ENCODE assay signal across 1 cellular context in the genomic region with DNA sequence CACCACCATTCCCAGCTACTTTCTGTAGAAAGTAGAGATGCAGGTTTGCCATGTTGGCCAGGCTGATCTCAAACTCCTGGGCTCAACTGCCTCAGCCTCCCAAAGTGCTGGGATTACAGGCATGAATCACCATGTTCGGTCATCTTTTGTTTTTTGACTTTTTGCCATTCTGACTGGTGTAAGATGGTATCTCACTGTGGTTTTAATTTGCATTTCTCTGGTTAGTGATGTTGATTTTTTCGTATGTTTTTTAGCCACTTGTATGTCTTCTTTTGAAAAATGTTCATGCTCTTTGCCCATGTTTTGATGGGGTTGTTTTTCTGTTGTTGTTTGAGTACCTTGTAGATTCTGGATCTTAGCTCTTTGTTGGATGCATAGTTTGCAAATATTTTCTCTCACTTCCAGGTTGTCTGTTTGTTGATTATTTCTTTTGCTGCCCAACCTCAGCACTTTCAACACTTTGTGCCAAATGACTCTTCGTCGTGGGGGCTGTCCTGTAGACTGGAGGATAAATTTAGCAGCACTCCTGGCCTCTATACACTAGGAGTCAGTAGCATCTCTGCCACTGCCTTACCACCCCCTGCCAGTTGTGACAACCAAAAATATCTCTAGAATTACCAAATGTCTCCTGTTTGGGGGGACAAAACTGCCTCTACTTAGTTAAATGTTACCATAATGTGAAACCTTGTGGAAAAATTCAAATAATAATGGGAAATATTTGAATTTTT.
TF ChIP-seq lines count a peak whose summit lies in the region.

No MANE protein-coding gene starts in this region.

TF ChIP-seq in K562, 482 proteins besides CTCF, POLR2A, EP300 and RAD21 (continued from another document and continues in another):
- TF ChIP-seq ZNF699 (CRISPR knock-in tag; IDR thresholded peaks at IDR 0.05; ENCODE audit: insufficient replicate concordance), result no peak
- TF ChIP-seq LARP7 (IDR thresholded peaks at IDR 0.05), result peak; percentile 74; the same call in 1 of the 2 replicates
- TF ChIP-seq SRSF1 (IDR thresholded peaks at IDR 0.05; ENCODE audit: low read depth, low read length), result no peak
- TF ChIP-seq ZNF551 (CRISPR knock-in tag; IDR thresholded peaks at IDR 0.05), result no peak
- no peak for TF ChIP-seq RERE (CRISPR knock-in tag; IDR thresholded peaks at IDR 0.05; ENCODE audit: borderline replicate concordance)
- TF ChIP-seq NCOA6 (IDR thresholded peaks at IDR 0.05), result no peak
- TF ChIP-seq, protein P1, sequence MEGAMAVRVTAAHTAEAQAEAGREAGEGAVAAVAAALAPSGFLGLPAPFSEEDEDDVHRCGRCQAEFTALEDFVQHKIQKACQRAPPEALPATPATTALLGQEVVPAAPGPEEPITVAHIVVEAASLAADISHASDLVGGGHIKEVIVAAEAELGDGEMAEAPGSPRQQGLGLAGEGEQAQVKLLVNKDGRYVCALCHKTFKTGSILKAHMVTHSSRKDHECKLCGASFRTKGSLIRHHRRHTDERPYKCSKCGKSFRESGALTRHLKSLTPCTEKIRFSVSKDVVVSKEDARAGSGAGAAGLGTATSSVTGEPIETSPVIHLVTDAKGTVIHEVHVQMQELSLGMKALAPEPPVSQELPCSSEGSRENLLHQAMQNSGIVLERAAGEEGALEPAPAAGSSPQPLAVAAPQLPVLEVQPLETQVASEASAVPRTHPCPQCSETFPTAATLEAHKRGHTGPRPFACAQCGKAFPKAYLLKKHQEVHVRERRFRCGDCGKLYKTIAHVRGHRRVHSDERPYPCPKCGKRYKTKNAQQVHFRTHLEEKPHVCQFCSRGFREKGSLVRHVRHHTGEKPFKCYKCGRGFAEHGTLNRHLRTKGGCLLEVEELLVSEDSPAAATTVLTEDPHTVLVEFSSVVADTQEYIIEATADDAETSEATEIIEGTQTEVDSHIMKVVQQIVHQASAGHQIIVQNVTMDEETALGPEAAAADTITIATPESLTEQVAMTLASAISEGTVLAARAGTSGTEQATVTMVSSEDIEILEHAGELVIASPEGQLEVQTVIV (CRISPR knock-in tag; IDR thresholded peaks at IDR 0.05; ENCODE audit: borderline replicate concordance), result no peak
- TF ChIP-seq, protein P2, sequence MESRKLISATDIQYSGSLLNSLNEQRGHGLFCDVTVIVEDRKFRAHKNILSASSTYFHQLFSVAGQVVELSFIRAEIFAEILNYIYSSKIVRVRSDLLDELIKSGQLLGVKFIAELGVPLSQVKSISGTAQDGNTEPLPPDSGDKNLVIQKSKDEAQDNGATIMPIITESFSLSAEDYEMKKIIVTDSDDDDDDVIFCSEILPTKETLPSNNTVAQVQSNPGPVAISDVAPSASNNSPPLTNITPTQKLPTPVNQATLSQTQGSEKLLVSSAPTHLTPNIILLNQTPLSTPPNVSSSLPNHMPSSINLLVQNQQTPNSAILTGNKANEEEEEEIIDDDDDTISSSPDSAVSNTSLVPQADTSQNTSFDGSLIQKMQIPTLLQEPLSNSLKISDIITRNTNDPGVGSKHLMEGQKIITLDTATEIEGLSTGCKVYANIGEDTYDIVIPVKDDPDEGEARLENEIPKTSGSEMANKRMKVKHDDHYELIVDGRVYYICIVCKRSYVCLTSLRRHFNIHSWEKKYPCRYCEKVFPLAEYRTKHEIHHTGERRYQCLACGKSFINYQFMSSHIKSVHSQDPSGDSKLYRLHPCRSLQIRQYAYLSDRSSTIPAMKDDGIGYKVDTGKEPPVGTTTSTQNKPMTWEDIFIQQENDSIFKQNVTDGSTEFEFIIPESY (CRISPR knock-in tag; IDR thresholded peaks at IDR 0.05), result no peak
- TF ChIP-seq ZNF232 (CRISPR knock-in tag; IDR thresholded peaks at IDR 0.05), result no peak
- TF ChIP-seq PATZ1 (CRISPR knock-in tag; IDR thresholded peaks at IDR 0.05; ENCODE audit: borderline replicate concordance), result no peak
- TF ChIP-seq NR1H2 (CRISPR knock-in tag; IDR thresholded peaks at IDR 0.05), result no peak
- peak; percentile 57 for TF ChIP-seq SOX6 (IDR thresholded peaks at IDR 0.05)
- no peak for TF ChIP-seq KHSRP (IDR thresholded peaks at IDR 0.05)
- no peak for TF ChIP-seq TEAD1 (CRISPR knock-in tag; IDR thresholded peaks at IDR 0.05)
- TF ChIP-seq GATA2 (CRISPR knock-in tag; IDR thresholded peaks at IDR 0.05), result peak; percentile 29; the same call in 1 of the 2 replicates
- no peak for TF ChIP-seq TSC22D4 (tag; IDR thresholded peaks at IDR 0.05)
- TF ChIP-seq MXD1 (CRISPR knock-in tag; IDR thresholded peaks at IDR 0.05; ENCODE audit: borderline replicate concordance, poor library complexity, severe bottlenecking), result no peak
- no peak for TF ChIP-seq ZBTB5 (IDR thresholded peaks at IDR 0.05)
- no peak for TF ChIP-seq RNF2 (IDR thresholded peaks at IDR 0.05)
- TF ChIP-seq ETS1 (conservative IDR thresholded peaks at IDR 0.05; ENCODE audit: control insufficient read depth, low read depth, low read length), result no peak
- TF ChIP-seq ESRRB (CRISPR knock-in tag; IDR thresholded peaks at IDR 0.05; ENCODE audit: borderline replicate concordance), result no peak
- no peak for TF ChIP-seq KAT2B (IDR thresholded peaks at IDR 0.05; ENCODE audit: low read depth, low read length)
- TF ChIP-seq MED1 (CRISPR knock-in tag; IDR thresholded peaks at IDR 0.05; ENCODE audit: borderline replicate concordance), result no peak
- TF ChIP-seq MAX (CRISPR knock-in tag; IDR thresholded peaks at IDR 0.05), result no peak
- no peak for TF ChIP-seq NR2C1 (IDR thresholded peaks at IDR 0.05)
- no peak for TF ChIP-seq NR2C1 (tag; IDR thresholded peaks at IDR 0.05)
- TF ChIP-seq SMARCB1 (IDR thresholded peaks at IDR 0.05; ENCODE audit: insufficient read length, low read depth), result no peak
- no peak for TF ChIP-seq MTA3 (IDR thresholded peaks at IDR 0.05; ENCODE audit: borderline replicate concordance)
- TF ChIP-seq OTX1 (CRISPR knock-in tag; IDR thresholded peaks at IDR 0.05), result peak; percentile 63; the same call in 1 of the 2 replicates
- TF ChIP-seq KLF6 (CRISPR knock-in tag; IDR thresholded peaks at IDR 0.05; ENCODE audit: borderline replicate concordance), result no peak
- no peak for TF ChIP-seq GABPB2 (CRISPR knock-in tag; conservative IDR thresholded peaks at IDR 0.05)
- 0 out of 2 replicates have a peak, but pooled peaks have one; percentile 30 for TF ChIP-seq CC2D1A (IDR thresholded peaks at IDR 0.05)
- no peak for TF ChIP-seq NRF1 (conservative IDR thresholded peaks at IDR 0.05 in 1 of 2, IDR thresholded peaks at IDR 0.05 in 1 of 2)
- TF ChIP-seq, protein P3, sequence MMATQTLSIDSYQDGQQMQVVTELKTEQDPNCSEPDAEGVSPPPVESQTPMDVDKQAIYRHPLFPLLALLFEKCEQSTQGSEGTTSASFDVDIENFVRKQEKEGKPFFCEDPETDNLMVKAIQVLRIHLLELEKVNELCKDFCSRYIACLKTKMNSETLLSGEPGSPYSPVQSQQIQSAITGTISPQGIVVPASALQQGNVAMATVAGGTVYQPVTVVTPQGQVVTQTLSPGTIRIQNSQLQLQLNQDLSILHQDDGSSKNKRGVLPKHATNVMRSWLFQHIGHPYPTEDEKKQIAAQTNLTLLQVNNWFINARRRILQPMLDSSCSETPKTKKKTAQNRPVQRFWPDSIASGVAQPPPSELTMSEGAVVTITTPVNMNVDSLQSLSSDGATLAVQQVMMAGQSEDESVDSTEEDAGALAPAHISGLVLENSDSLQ (IDR thresholded peaks at IDR 0.05), result peak; percentile 21; the same call in 1 of the 2 replicates
- no peak for TF ChIP-seq E2F3 (CRISPR knock-in tag; IDR thresholded peaks at IDR 0.05)
- no peak for TF ChIP-seq BRF1 (IDR thresholded peaks at IDR 0.05; ENCODE audit: borderline replicate concordance, extremely low read depth, insufficient read length)
- TF ChIP-seq MCM5 (IDR thresholded peaks at IDR 0.05; ENCODE audit: low read depth), result 0 out of 2 replicates have a peak, but pooled peaks have one; percentile 74
- no peak for TF ChIP-seq ZNF655 (CRISPR knock-in tag; IDR thresholded peaks at IDR 0.05)
- TF ChIP-seq ZC3H11A (IDR thresholded peaks at IDR 0.05; ENCODE audit: low read depth, low read length), result no peak
- TF ChIP-seq FOXA1 (IDR thresholded peaks at IDR 0.05; ENCODE audit: borderline replicate concordance), result no peak
- no peak for TF ChIP-seq DMBX1 (CRISPR knock-in tag; IDR thresholded peaks at IDR 0.05; ENCODE audit: borderline replicate concordance)
- no peak for TF ChIP-seq ZFP30 (CRISPR knock-in tag; IDR thresholded peaks at IDR 0.05; ENCODE audit: borderline replicate concordance)
- peak; percentile 83 for TF ChIP-seq DPF2 (IDR thresholded peaks at IDR 0.05)
